In genomic region chr18:35038881-35039491, GRCh38 we compare ENCODE assay signal across 11 cellular contexts. TPM values are rescaled to one million over a fixed set of nuclear protein-coding genes. Genes with fewer than 3 reads are reported as not detected.
DNase-seq lines count a peak whose midpoint lies in the region; ATAC-seq and TF ChIP-seq lines count a peak whose summit lies in the region.
"Had no signal": no experiment of that assay in that cellular context is flagged by ENCODE, and none has a peak within 500 bp of the region (broad histone marks: within the 10 kb centered on the region; RNA-seq: fewer than 3 reads in every experiment).

No MANE protein-coding gene starts in this region.

- intact Hi-C loops in cardiac septum (cut with DNase I) = no loop called here

- no peaks in the 10 kb centered on the region for H4K20me1 ChIP-seq in hepatocyte (ENCODE audit: insufficient read depth, poor library complexity, severe bottlenecking)

- peaks cover 4% of the 10 kb centered on the region for H3K36me3 Mint-ChIP-seq in endothelial cell (ENCODE audit: low read depth, unreplicated experiment)

- no peaks in the 10 kb centered on the region for H3K9me2 ChIP-seq in hepatocyte (replicated peaks; ENCODE audit: insufficient read depth)

- no peaks in the 10 kb centered on the region for H3K36me3 ChIP-seq in hepatocyte (replicated peaks; ENCODE audit: insufficient read depth, low read depth)

- peak; percentile 36 for ATAC-seq in GM21529 (IDR thresholded peaks at IDR 0.05; ENCODE audit: unreplicated experiment)

- no peaks in the 10 kb centered on the region for H3K9me3 ChIP-seq in hepatocyte (ENCODE audit: low read depth)

- H3K4me3 Mint-ChIP-seq in endothelial cell (ENCODE audit: unreplicated experiment) = no peak overlapping the region
- H3K4me3 Mint-ChIP-seq: T-helper 1 cell treated with Interleukin-12 subunit alpha and Interleukin-12 subunit beta and Interleukin-4 antibody, amounts not matched to agents 30 μg/mL and 1 μg/mL, for 36 hours had no signal

- H3K79me2 ChIP-seq in hepatocyte = peaks cover 20% of the 10 kb centered on the region

- H3K4me1 ChIP-seq in hepatocyte (ENCODE audit: insufficient read depth) = peaks cover 7% of the 10 kb centered on the region

- no peak overlapping the region for H3K27ac ChIP-seq in hepatocyte

- H3K4me1 Mint-ChIP-seq in endothelial cell (ENCODE audit: unreplicated experiment) = peaks cover 42% of the 10 kb centered on the region

- H3K9me3 Mint-ChIP-seq in endothelial cell (ENCODE audit: unreplicated experiment) = no peaks in the 10 kb centered on the region

- no peak overlapping the region for H3K4me2 ChIP-seq in hepatocyte

- peaks cover 4% of the 10 kb centered on the region for H3K27me3 Mint-ChIP-seq in endothelial cell (ENCODE audit: unreplicated experiment)

- 82% methylated on average over 2 of the region's 2 CpGs for WGBS in hepatocyte (ENCODE audit: low lambda C conversion rate, missing lambda C conversion rate)

- no peak for TF ChIP-seq CTCF in endothelial cell (IDR thresholded peaks at IDR 0.05; ENCODE audit: unreplicated experiment)
- no peak for TF ChIP-seq CTCF in hepatocyte (IDR thresholded peaks at IDR 0.05; ENCODE audit: poor library complexity)

- no peak overlapping the region for H3K4me3 ChIP-seq in hepatocyte

- peak overlapping the region; percentile 76 for H3K27ac Mint-ChIP-seq in endothelial cell (ENCODE audit: unreplicated experiment)
- H3K27ac Mint-ChIP-seq: T-helper 1 cell treated with Interleukin-12 subunit alpha and Interleukin-12 subunit beta and Interleukin-4 antibody, amounts not matched to agents 30 μg/mL and 1 μg/mL, for 36 hours had no signal

- peak; percentile 94 for DNase-seq in GF-D8 (lab: John Stamatoyannopoulos, UW)
- peak; percentile 45 for DNase-seq in KG1 (lab: John Stamatoyannopoulos, UW)
- no peak for DNase-seq in endothelial cell (ENCODE audit: low spot score)
- no peak for DNase-seq in hepatocyte (ENCODE audit: low spot score)
- no peak for DNase-seq in cardiac septum (ENCODE audit: low spot score)
- DNase-seq in stimulated activated CD4-positive, alpha-beta T cell treated with anti-CD3 and anti-CD28 coated beads, Interleukin-15, amount 100 ng/mL, for 24 hours = no peak
- DNase-seq in 8988T = no peak
- DNase-seq: DMS153, kidney glomerular epithelial cell had no signal

- H3K27me3 ChIP-seq in hepatocyte = no peaks in the 10 kb centered on the region

- no peak overlapping the region for H2AFZ ChIP-seq in hepatocyte

RNA-seq across cellular contexts. Expression of gene MAPRE2, which starts 2.2 kb away (rescaled TPM):
- total RNA-seq in endothelial cell (ENCODE audit: unreplicated experiment) (73.0 TPM), hepatocyte (27.6 and 28.2 TPM in 2 replicates), cardiac septum (164 TPM)
- polyA plus RNA-seq in hepatocyte = 19.1 and 21.1 TPM in 2 replicates

Comparison
In these comparisons a context has a peak if more than half of its experiments do, and no peak if none do; other contexts are left out.
1. DNase-seq: peak in GF-D8 (single experiment) and KG1 (single experiment); none in endothelial cell (single experiment), hepatocyte (single experiment), cardiac septum (single experiment), stimulated activated CD4-positive, alpha-beta T cell treated with anti-CD3 and anti-CD28 coated beads, Interleukin-15, amount 100 ng/mL, for 24 hours (single experiment) and 8988T (single experiment).